In genomic region chr6:32609731-32610640, GRCh38 we compare ENCODE assay signal across 8 cellular contexts. TPM values are rescaled to one million over a fixed set of nuclear protein-coding genes. Genes with fewer than 3 reads are reported as not detected.
DNase-seq lines count a peak whose midpoint lies in the region; ATAC-seq lines count a peak whose summit lies in the region.

No MANE protein-coding gene starts in this region.

- H3K9me3 ChIP-seq in GM23248 (ENCODE audit: low read depth) (no peaks in the 10 kb centered on the region), T-helper 17 cell (ENCODE audit: control insufficient read depth, low read length, poor library complexity, severe bottlenecking) (no peaks in the 10 kb centered on the region)

- in situ Hi-C loops in GM23248 (cut with MboI): no loop called here

- H2AFZ ChIP-seq in GM23248: no peak overlapping the region

- H4K20me1 ChIP-seq in GM23248 (ENCODE audit: insufficient read depth): no peaks in the 10 kb centered on the region

- no peak overlapping the region for H3K4me3 Mint-ChIP-seq in T-helper 17 cell

- peak; percentile 92 for ATAC-seq in T-helper 17 cell

- H3K27ac Mint-ChIP-seq in T-helper 17 cell: no peak overlapping the region

- H3F3A ChIP-seq in GM23248 (ENCODE audit: insufficient read depth): no peaks in the 10 kb centered on the region

- no peaks in the 10 kb centered on the region for H3K36me3 ChIP-seq in GM23248 (ENCODE audit: low read depth)

- no peaks in the 10 kb centered on the region for H3K79me2 ChIP-seq in GM23248 (ENCODE audit: insufficient read depth)

- no peak overlapping the region for H3K4me3 ChIP-seq in GM23248
- no peak overlapping the region for H3K4me3 ChIP-seq in Jurkat, Clone E6-1 (ENCODE audit: low read length)

- peaks cover 8% of the 10 kb centered on the region for H3K4me1 Mint-ChIP-seq in T-helper 17 cell

- 19 to 23% methylated on average over 8 of the region's 8 CpGs for WGBS in GM23248 (ENCODE audit: low coverage in 1 of 2, low lambda C conversion rate in 2 of 2, missing lambda C conversion rate in 2 of 2), 2 experiments

- no peak overlapping the region for H3K9ac ChIP-seq in GM23248

- H3K27me3 Mint-ChIP-seq in T-helper 17 cell: no peaks in the 10 kb centered on the region

- H3K4me1 ChIP-seq in GM23248 (ENCODE audit: insufficient read depth): no peaks in the 10 kb centered on the region

- DNase-seq in NCI-H2081 (lab: John Stamatoyannopoulos, UW): peak; percentile 8 to 32
- no peak for DNase-seq in NCI-H2081 treated with DMSO at 0.1 percent for 48 hours (lab: John Stamatoyannopoulos, UW)
- peak; percentile 87 for DNase-seq in GM23248
- peak; percentile 52 for DNase-seq in Jurkat, Clone E6-1 (ENCODE audit: low read depth, low spot score)
- DNase-seq in T-helper 17 cell: peak; percentile 23 to 29 (median 24)
- DNase-seq in central memory CD4-positive, alpha-beta T cell: peak; percentile 80
- peak; percentile 98 for DNase-seq in islet precursor cell
- peak; percentile 17 to 44 for DNase-seq in stimulated activated CD4-positive, alpha-beta T cell treated with anti-CD3 and anti-CD28 coated beads, Interleukin-2, amount 100 ng/mL, for 24 hours

- no peaks in the 10 kb centered on the region for H3K27me3 ChIP-seq in GM23248 (replicated peaks; ENCODE audit: insufficient read depth)

- H3K9me2 ChIP-seq in GM23248 (ENCODE audit: insufficient read depth): no peaks in the 10 kb centered on the region

- H3K27ac ChIP-seq in GM23248: no peak overlapping the region

- no peaks in the 10 kb centered on the region for H3K36me3 Mint-ChIP-seq in T-helper 17 cell (ENCODE audit: low read depth)

- H3K4me2 ChIP-seq in GM23248 (ENCODE audit: unreplicated experiment): no peak overlapping the region

RNA-seq across cellular contexts. Expression of gene HLA-DRB1, which starts 20.3 kb away (rescaled TPM):
- not detected in 2 replicates for total RNA-seq in GM23248 (2014; rRNA removed; shearing (Covaris generic))
- 0.21 and 0.52 TPM in 2 replicates for polyA plus RNA-seq in GM23248 (2016; fragmentation: Nextera tagmentation; extraction: Ambion mirVana)
- polyA plus RNA-seq in Jurkat, Clone E6-1 (2012; ENCODE audit: insufficient read depth, insufficient read length): 1.9 TPM
- total RNA-seq in T-helper 17 cell: 10 to 100 TPM; 39.8 to 46.5 TPM

RNA-seq across cellular contexts. Expression of gene HLA-DQA1, which starts 27.2 kb away (rescaled TPM):
- not detected in 2 replicates for total RNA-seq in GM23248 (2014; rRNA removed; shearing (Covaris generic))
- 0.28 TPM in 1 of 2 replicates, not detected in the other for polyA plus RNA-seq in GM23248 (2016; fragmentation: Nextera tagmentation; extraction: Ambion mirVana)
- polyA plus RNA-seq in Jurkat, Clone E6-1 (2012; ENCODE audit: insufficient read depth, insufficient read length): not detected
- total RNA-seq in T-helper 17 cell: 10 to 100 TPM; 18.2 to 21.5 TPM

RNA-seq across cellular contexts. Expression of gene HLA-DQB1, which starts 56.5 kb away (rescaled TPM):
- not detected in 2 replicates for total RNA-seq in GM23248 (2014; rRNA removed; shearing (Covaris generic))
- not detected in 2 replicates for polyA plus RNA-seq in GM23248 (2016; fragmentation: Nextera tagmentation; extraction: Ambion mirVana)
- polyA plus RNA-seq in Jurkat, Clone E6-1 (2012; ENCODE audit: insufficient read depth, insufficient read length): 2.2 TPM
- total RNA-seq in T-helper 17 cell: 10 to 100 TPM; 15.7 to 16.2 TPM

Comparison
In these comparisons a context has a peak if more than half of its experiments do, and no peak if none do; other contexts are left out.
1. RNA of gene HLA-DRB1, which starts 20.3 kb away (total RNA-seq): 39.8 to 46.5 TPM in T-helper 17 cell; not detected in GM23248; every median in the first group is over 10 times any median in the second.
2. RNA of gene HLA-DQA1, which starts 27.2 kb away (total RNA-seq): 18.2 to 21.5 TPM in T-helper 17 cell; not detected in GM23248; every median in the first group is over 10 times any median in the second.
3. RNA of gene HLA-DQB1, which starts 56.5 kb away (total RNA-seq): 15.7 to 16.2 TPM in T-helper 17 cell; not detected in GM23248; every median in the first group is over 10 times any median in the second.